ENCODE assay signal across 1 cellular context in genomic region chr11:66616379-66617147, GRCh38.
TF ChIP-seq lines count a peak whose summit lies in the region.

Gene RBM14, plus strand, starts transcription at chr11:66616630. Its CDS starts 91 bp downstream, at chr11:66616721.

TF ChIP-seq in HepG2, 621 proteins besides CTCF, POLR2A, EP300 and RAD21 (continued from another document and continues in another):
- peak; percentile 71; the same call in 1 of the 2 replicates for TF ChIP-seq ZNF766 (CRISPR knock-in tag; IDR thresholded peaks at IDR 0.05; ENCODE audit: borderline replicate concordance)
- TF ChIP-seq PCBP2 (optimal IDR thresholded peaks at IDR 0.05; ENCODE audit: low read depth, low read length, poor library complexity, severe bottlenecking) = no peak
- peak; percentile 78; the same call in 1 of the 2 replicates for TF ChIP-seq HOXD1 (CRISPR knock-in tag; IDR thresholded peaks at IDR 0.05)
- TF ChIP-seq ZNF230 (CRISPR knock-in tag; IDR thresholded peaks at IDR 0.05) = no peak; the same call in 1 of the 2 replicates
- TF ChIP-seq ZNF253 (CRISPR knock-in tag; IDR thresholded peaks at IDR 0.05; ENCODE audit: borderline replicate concordance) = no peak
- TF ChIP-seq GABPB1 (CRISPR knock-in tag; IDR thresholded peaks at IDR 0.05) = peak; percentile 65
- TF ChIP-seq MTF1 (CRISPR knock-in tag; IDR thresholded peaks at IDR 0.05) = no peak; the same call in none of the 2 replicates
- TF ChIP-seq DNMT1 (CRISPR knock-in tag; IDR thresholded peaks at IDR 0.05) = peak; percentile 98
- TF ChIP-seq SKI (IDR thresholded peaks at IDR 0.05; ENCODE audit: partially characterized antibody) = peak; percentile 69
- TF ChIP-seq KAT8 (CRISPR knock-in tag; IDR thresholded peaks at IDR 0.05) = peak; percentile 86
- TF ChIP-seq ZMYM4 (CRISPR knock-in tag; IDR thresholded peaks at IDR 0.05) = peak; percentile 79
- TF ChIP-seq ZFAT (CRISPR knock-in tag; conservative IDR thresholded peaks at IDR 0.05) = peak; percentile 80
- peak; percentile 10; the same call in 1 of the 2 replicates for TF ChIP-seq ZKSCAN8 (CRISPR knock-in tag; IDR thresholded peaks at IDR 0.05; ENCODE audit: borderline replicate concordance)
- 0 out of 2 replicates have a peak, but pooled peaks have one; percentile 11 for TF ChIP-seq ZBTB25 (CRISPR knock-in tag; IDR thresholded peaks at IDR 0.05)
- TF ChIP-seq ZNF605 (CRISPR knock-in tag; IDR thresholded peaks at IDR 0.05) = no peak
- peak; percentile 90; the same call in 1 of the 2 replicates for TF ChIP-seq ARID2 (CRISPR knock-in tag; IDR thresholded peaks at IDR 0.05; ENCODE audit: borderline replicate concordance)
- TF ChIP-seq FOXK1 (CRISPR knock-in tag; IDR thresholded peaks at IDR 0.05; ENCODE audit: borderline replicate concordance, low read depth) = peak; percentile 61; the same call in 1 of the 2 replicates
- peak; percentile 35; the same call in 1 of the 2 replicates for TF ChIP-seq ZNF788 (CRISPR knock-in tag; IDR thresholded peaks at IDR 0.05; ENCODE audit: borderline replicate concordance)
- peak; percentile 67; the same call in 1 of the 2 replicates for TF ChIP-seq RFX5 (IDR thresholded peaks at IDR 0.05; ENCODE audit: low read depth, low read length)
- TF ChIP-seq TBX3 (IDR thresholded peaks at IDR 0.05; ENCODE audit: borderline replicate concordance) = peak; percentile 48; the same call in 1 of the 2 replicates
- no peak for TF ChIP-seq U2AF1 (optimal IDR thresholded peaks at IDR 0.05; ENCODE audit: low read depth, low read length)
- peak; percentile 19; the same call in 1 of the 2 replicates for TF ChIP-seq LBX2 (CRISPR knock-in tag; IDR thresholded peaks at IDR 0.05; ENCODE audit: borderline replicate concordance)
- peak; percentile 58; the same call in 1 of the 2 replicates for TF ChIP-seq XBP1 (CRISPR knock-in tag; IDR thresholded peaks at IDR 0.05)
- TF ChIP-seq ZBTB46 (CRISPR knock-in tag; IDR thresholded peaks at IDR 0.05; ENCODE audit: borderline replicate concordance) = no peak
- TF ChIP-seq ZNF891 (CRISPR knock-in tag; IDR thresholded peaks at IDR 0.05) = 0 out of 2 replicates have a peak, but pooled peaks have one; percentile 7
- peak; percentile 45; the same call in 1 of the 2 replicates for TF ChIP-seq GTF2F1 (IDR thresholded peaks at IDR 0.05; ENCODE audit: low read length)
- peak; percentile 54 for TF ChIP-seq ZNF143 (CRISPR knock-in tag; IDR thresholded peaks at IDR 0.05)
- 0 out of 2 replicates have a peak, but pooled peaks have one; percentile 51 for TF ChIP-seq GATA4 (IDR thresholded peaks at IDR 0.05; ENCODE audit: borderline replicate concordance, low read depth)
- peak; percentile 70 for TF ChIP-seq PATZ1 (CRISPR knock-in tag; IDR thresholded peaks at IDR 0.05)
- peak; percentile 46 for TF ChIP-seq HNRNPLL (IDR thresholded peaks at IDR 0.05; ENCODE audit: low read depth, low read length, poor library complexity, severe bottlenecking)
- no peak for TF ChIP-seq ZBTB39 (CRISPR knock-in tag; IDR thresholded peaks at IDR 0.05)
- TF ChIP-seq ELK4 (CRISPR knock-in tag; IDR thresholded peaks at IDR 0.05; ENCODE audit: borderline replicate concordance) = peak; percentile 46; the same call in 1 of the 2 replicates
- no peak for TF ChIP-seq NAIF1 (CRISPR knock-in tag; IDR thresholded peaks at IDR 0.05; ENCODE audit: borderline replicate concordance)
- TF ChIP-seq KDM2A (CRISPR knock-in tag; IDR thresholded peaks at IDR 0.05; ENCODE audit: borderline replicate concordance, low read depth) = peak; percentile 91
- no peak for TF ChIP-seq ZMYM3 (CRISPR knock-in tag; IDR thresholded peaks at IDR 0.05)
- TF ChIP-seq DNMT3B (CRISPR knock-in tag; conservative IDR thresholded peaks at IDR 0.05) = peak; percentile 70
- no peak for TF ChIP-seq SMC3 (IDR thresholded peaks at IDR 0.05; ENCODE audit: low read length)
- TF ChIP-seq ZSCAN12 (CRISPR knock-in tag; IDR thresholded peaks at IDR 0.05) = no peak
- TF ChIP-seq PITX1 (CRISPR knock-in tag; IDR thresholded peaks at IDR 0.05) = no peak; the same call in 1 of the 2 replicates
- TF ChIP-seq FOXJ3 (CRISPR knock-in tag; IDR thresholded peaks at IDR 0.05; ENCODE audit: borderline replicate concordance) = peak; percentile 60; the same call in 1 of the 2 replicates
- peak; percentile 84 for TF ChIP-seq ASH2L (IDR thresholded peaks at IDR 0.05; ENCODE audit: insufficient read length, low read depth, low read length)
- TF ChIP-seq NFRKB (IDR thresholded peaks at IDR 0.05) = no peak
- no peak for TF ChIP-seq SRSF4 (IDR thresholded peaks at IDR 0.05; ENCODE audit: low read depth, low read length, poor library complexity, severe bottlenecking)
- no peak for TF ChIP-seq SNRNP70 (IDR thresholded peaks at IDR 0.05; ENCODE audit: low read depth, low read length)
- TF ChIP-seq RNF219 (CRISPR knock-in tag; IDR thresholded peaks at IDR 0.05) = no peak
- no peak for TF ChIP-seq ZNF362 (CRISPR knock-in tag; IDR thresholded peaks at IDR 0.05; ENCODE audit: borderline replicate concordance)
- 0 out of 2 replicates have a peak, but pooled peaks have one; percentile 79 for TF ChIP-seq PAX8 (CRISPR knock-in tag; IDR thresholded peaks at IDR 0.05; ENCODE audit: borderline replicate concordance)
- no peak for TF ChIP-seq GPBP1L1 (CRISPR knock-in tag; IDR thresholded peaks at IDR 0.05)
- TF ChIP-seq MEF2D (CRISPR knock-in tag; IDR thresholded peaks at IDR 0.05) = peak; percentile 67; the same call in 1 of the 2 replicates
- TF ChIP-seq ZNF737 (CRISPR knock-in tag; IDR thresholded peaks at IDR 0.05; ENCODE audit: borderline replicate concordance) = 0 out of 2 replicates have a peak, but pooled peaks have one; percentile 62
- no peak; the same call in 1 of the 2 replicates for TF ChIP-seq ZNF776 (CRISPR knock-in tag; IDR thresholded peaks at IDR 0.05)
